ENCODE assay signal across 1 cellular context in the genomic region with DNA sequence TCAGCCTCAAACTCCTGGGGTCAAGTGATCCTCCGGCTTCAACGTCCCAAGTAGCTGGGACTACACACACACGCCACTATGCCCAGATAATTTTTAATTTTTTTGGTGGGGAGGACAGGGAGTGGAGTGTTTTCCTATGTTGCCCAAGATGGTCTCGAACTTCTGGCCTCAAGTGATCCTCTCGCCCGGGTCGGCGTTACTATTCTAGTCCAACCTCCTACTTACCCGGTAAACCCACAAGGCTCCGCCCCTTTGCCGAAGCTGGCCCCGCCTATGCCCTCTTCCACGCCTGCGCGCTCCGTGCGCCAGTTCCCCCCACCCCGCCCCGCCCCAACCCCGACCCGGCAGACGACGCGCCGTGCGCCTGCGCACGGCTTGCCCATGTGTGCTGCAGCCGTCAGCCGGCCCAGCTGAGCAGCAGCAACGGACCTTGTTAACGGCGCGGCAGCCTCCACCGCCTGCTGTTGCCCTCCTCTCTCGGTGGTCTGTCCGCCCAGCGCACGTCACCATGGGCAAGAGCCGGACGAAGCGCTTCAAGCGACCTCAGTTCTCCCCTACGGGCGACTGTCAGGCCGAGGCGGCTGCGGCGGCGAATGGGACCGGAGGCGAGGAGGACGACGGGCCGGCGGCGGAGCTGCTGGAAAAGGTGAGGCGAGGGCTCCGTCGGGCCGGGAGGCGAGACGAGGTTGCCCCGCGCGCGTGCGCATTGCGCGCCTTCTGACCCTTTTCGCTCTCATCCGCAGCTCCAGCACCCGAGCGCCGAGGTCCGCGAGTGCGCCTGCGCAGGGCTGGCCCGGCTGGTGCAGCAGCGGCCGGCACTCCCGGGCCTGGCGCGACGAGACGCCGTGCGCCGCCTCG.
TF ChIP-seq lines count a peak whose summit lies in the region.

TSS of gene HEATR3 (plus strand) at position 347 of the 858 bp plus-strand sequence. CDS start at position 509, 162 bp downstream.

TF ChIP-seq in HepG2, 621 proteins besides CTCF, POLR2A, EP300 and RAD21 (continued from another document and continues in another):
- TF ChIP-seq MYPOP (CRISPR knock-in tag; IDR thresholded peaks at IDR 0.05) (peak; percentile 7), ZNF496 (CRISPR knock-in tag; IDR thresholded peaks at IDR 0.05; ENCODE audit: insufficient replicate concordance) (no peak), ZNF567 (CRISPR knock-in tag; IDR thresholded peaks at IDR 0.05; ENCODE audit: borderline replicate concordance) (no peak; the same call in 1 of the 2 replicates), BHLHE40 (IDR thresholded peaks at IDR 0.05; ENCODE audit: low read length) (peak; percentile 22; the same call in 1 of the 2 replicates), HNF4G (IDR thresholded peaks at IDR 0.05; ENCODE audit: borderline replicate concordance, low read depth, low read length) (no peak), HNF4G (CRISPR knock-in tag; IDR thresholded peaks at IDR 0.05; ENCODE audit: borderline replicate concordance, low read depth) (peak; percentile 53; the same call in 1 of the 2 replicates), KLF13 (CRISPR knock-in tag; IDR thresholded peaks at IDR 0.05) (no peak), RARA (CRISPR knock-in tag; IDR thresholded peaks at IDR 0.05) (peak; percentile 37; the same call in 1 of the 2 replicates), ZNF251 (CRISPR knock-in tag; IDR thresholded peaks at IDR 0.05) (no peak), ZNF674 (CRISPR knock-in tag; IDR thresholded peaks at IDR 0.05; ENCODE audit: low read depth) (no peak), ZNF816 (CRISPR knock-in tag; IDR thresholded peaks at IDR 0.05; ENCODE audit: borderline replicate concordance) (no peak), ESRRA (CRISPR knock-in tag; IDR thresholded peaks at IDR 0.05; ENCODE audit: low read depth) (no peak), ZNF576 (CRISPR knock-in tag; IDR thresholded peaks at IDR 0.05) (peak; percentile 89; the same call in 1 of the 2 replicates), ELF3 (CRISPR knock-in tag; IDR thresholded peaks at IDR 0.05) (peak; percentile 67), TEAD3 (CRISPR knock-in tag; optimal IDR thresholded peaks at IDR 0.05; ENCODE audit: borderline replicate concordance) (peak; percentile 39), ZNF205 (CRISPR knock-in tag; IDR thresholded peaks at IDR 0.05) (peak; percentile 70; the same call in 1 of the 2 replicates), ZNF354B (CRISPR knock-in tag; IDR thresholded peaks at IDR 0.05) (no peak), NFATC3 (CRISPR knock-in tag; IDR thresholded peaks at IDR 0.05) (no peak), ZNF850 (CRISPR knock-in tag; conservative IDR thresholded peaks at IDR 0.05) (0 out of 2 replicates have a peak, but pooled peaks have one; percentile 7), KAT7 (CRISPR knock-in tag; IDR thresholded peaks at IDR 0.05; ENCODE audit: borderline replicate concordance) (peak; percentile 96; the same call in 1 of the 2 replicates), PITX1 (CRISPR knock-in tag; IDR thresholded peaks at IDR 0.05) (no peak), HOXA3 (CRISPR knock-in tag; IDR thresholded peaks at IDR 0.05) (peak; percentile 31), ATF1 (CRISPR knock-in tag; IDR thresholded peaks at IDR 0.05) (no peak), CBX1 (IDR thresholded peaks at IDR 0.05; ENCODE audit: low read depth) (no peak), ZNF280B (CRISPR knock-in tag; IDR thresholded peaks at IDR 0.05; ENCODE audit: borderline replicate concordance) (no peak), ZSCAN31 (CRISPR knock-in tag; IDR thresholded peaks at IDR 0.05; ENCODE audit: low read depth) (peak; percentile 65; the same call in 1 of the 2 replicates), YEATS2 (CRISPR knock-in tag; IDR thresholded peaks at IDR 0.05; ENCODE audit: borderline replicate concordance) (peak; percentile 76), NFE2L1 (CRISPR knock-in tag; IDR thresholded peaks at IDR 0.05; ENCODE audit: borderline replicate concordance) (no peak), ZBTB1 (CRISPR knock-in tag; IDR thresholded peaks at IDR 0.05; ENCODE audit: borderline replicate concordance) (no peak), ZNF260 (CRISPR knock-in tag; IDR thresholded peaks at IDR 0.05; ENCODE audit: borderline replicate concordance, low read depth) (no peak), ZNF644 (CRISPR knock-in tag; IDR thresholded peaks at IDR 0.05; ENCODE audit: low read depth) (peak; percentile 45; the same call in 1 of the 2 replicates), E2F5 (CRISPR knock-in tag; conservative IDR thresholded peaks at IDR 0.05) (no peak)
- TF ChIP-seq, protein P1, sequence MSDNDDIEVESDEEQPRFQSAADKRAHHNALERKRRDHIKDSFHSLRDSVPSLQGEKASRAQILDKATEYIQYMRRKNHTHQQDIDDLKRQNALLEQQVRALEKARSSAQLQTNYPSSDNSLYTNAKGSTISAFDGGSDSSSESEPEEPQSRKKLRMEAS (IDR thresholded peaks at IDR 0.05) = peak; percentile 66
- TF ChIP-seq, protein P2, sequence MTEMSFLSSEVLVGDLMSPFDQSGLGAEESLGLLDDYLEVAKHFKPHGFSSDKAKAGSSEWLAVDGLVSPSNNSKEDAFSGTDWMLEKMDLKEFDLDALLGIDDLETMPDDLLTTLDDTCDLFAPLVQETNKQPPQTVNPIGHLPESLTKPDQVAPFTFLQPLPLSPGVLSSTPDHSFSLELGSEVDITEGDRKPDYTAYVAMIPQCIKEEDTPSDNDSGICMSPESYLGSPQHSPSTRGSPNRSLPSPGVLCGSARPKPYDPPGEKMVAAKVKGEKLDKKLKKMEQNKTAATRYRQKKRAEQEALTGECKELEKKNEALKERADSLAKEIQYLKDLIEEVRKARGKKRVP (CRISPR knock-in tag; IDR thresholded peaks at IDR 0.05) = peak in 1 of 2 experiments; percentile 40; a peak in 1 of 4 replicates
- TF ChIP-seq, protein P3, sequence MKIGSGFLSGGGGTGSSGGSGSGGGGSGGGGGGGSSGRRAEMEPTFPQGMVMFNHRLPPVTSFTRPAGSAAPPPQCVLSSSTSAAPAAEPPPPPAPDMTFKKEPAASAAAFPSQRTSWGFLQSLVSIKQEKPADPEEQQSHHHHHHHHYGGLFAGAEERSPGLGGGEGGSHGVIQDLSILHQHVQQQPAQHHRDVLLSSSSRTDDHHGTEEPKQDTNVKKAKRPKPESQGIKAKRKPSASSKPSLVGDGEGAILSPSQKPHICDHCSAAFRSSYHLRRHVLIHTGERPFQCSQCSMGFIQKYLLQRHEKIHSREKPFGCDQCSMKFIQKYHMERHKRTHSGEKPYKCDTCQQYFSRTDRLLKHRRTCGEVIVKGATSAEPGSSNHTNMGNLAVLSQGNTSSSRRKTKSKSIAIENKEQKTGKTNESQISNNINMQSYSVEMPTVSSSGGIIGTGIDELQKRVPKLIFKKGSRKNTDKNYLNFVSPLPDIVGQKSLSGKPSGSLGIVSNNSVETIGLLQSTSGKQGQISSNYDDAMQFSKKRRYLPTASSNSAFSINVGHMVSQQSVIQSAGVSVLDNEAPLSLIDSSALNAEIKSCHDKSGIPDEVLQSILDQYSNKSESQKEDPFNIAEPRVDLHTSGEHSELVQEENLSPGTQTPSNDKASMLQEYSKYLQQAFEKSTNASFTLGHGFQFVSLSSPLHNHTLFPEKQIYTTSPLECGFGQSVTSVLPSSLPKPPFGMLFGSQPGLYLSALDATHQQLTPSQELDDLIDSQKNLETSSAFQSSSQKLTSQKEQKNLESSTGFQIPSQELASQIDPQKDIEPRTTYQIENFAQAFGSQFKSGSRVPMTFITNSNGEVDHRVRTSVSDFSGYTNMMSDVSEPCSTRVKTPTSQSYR (CRISPR knock-in tag; IDR thresholded peaks at IDR 0.05; ENCODE audit: borderline replicate concordance) = no peak
- TF ChIP-seq, protein P4, sequence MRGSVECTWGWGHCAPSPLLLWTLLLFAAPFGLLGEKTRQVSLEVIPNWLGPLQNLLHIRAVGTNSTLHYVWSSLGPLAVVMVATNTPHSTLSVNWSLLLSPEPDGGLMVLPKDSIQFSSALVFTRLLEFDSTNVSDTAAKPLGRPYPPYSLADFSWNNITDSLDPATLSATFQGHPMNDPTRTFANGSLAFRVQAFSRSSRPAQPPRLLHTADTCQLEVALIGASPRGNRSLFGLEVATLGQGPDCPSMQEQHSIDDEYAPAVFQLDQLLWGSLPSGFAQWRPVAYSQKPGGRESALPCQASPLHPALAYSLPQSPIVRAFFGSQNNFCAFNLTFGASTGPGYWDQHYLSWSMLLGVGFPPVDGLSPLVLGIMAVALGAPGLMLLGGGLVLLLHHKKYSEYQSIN (CRISPR knock-in tag; IDR thresholded peaks at IDR 0.05; ENCODE audit: borderline replicate concordance) = no peak
- TF ChIP-seq, protein P5, sequence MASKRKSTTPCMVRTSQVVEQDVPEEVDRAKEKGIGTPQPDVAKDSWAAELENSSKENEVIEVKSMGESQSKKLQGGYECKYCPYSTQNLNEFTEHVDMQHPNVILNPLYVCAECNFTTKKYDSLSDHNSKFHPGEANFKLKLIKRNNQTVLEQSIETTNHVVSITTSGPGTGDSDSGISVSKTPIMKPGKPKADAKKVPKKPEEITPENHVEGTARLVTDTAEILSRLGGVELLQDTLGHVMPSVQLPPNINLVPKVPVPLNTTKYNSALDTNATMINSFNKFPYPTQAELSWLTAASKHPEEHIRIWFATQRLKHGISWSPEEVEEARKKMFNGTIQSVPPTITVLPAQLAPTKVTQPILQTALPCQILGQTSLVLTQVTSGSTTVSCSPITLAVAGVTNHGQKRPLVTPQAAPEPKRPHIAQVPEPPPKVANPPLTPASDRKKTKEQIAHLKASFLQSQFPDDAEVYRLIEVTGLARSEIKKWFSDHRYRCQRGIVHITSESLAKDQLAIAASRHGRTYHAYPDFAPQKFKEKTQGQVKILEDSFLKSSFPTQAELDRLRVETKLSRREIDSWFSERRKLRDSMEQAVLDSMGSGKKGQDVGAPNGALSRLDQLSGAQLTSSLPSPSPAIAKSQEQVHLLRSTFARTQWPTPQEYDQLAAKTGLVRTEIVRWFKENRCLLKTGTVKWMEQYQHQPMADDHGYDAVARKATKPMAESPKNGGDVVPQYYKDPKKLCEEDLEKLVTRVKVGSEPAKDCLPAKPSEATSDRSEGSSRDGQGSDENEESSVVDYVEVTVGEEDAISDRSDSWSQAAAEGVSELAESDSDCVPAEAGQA (IDR thresholded peaks at IDR 0.05; ENCODE audit: low read depth) = no peak
- TF ChIP-seq, protein P5 (CRISPR knock-in tag; IDR thresholded peaks at IDR 0.05; ENCODE audit: borderline replicate concordance) = 0 out of 2 replicates have a peak, but pooled peaks have one; percentile 41
- TF ChIP-seq, protein P6, sequence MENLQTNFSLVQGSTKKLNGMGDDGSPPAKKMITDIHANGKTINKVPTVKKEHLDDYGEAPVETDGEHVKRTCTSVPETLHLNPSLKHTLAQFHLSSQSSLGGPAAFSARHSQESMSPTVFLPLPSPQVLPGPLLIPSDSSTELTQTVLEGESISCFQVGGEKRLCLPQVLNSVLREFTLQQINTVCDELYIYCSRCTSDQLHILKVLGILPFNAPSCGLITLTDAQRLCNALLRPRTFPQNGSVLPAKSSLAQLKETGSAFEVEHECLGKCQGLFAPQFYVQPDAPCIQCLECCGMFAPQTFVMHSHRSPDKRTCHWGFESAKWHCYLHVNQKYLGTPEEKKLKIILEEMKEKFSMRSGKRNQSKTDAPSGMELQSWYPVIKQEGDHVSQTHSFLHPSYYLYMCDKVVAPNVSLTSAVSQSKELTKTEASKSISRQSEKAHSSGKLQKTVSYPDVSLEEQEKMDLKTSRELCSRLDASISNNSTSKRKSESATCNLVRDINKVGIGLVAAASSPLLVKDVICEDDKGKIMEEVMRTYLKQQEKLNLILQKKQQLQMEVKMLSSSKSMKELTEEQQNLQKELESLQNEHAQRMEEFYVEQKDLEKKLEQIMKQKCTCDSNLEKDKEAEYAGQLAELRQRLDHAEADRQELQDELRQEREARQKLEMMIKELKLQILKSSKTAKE (CRISPR knock-in tag; IDR thresholded peaks at IDR 0.05; ENCODE audit: borderline replicate concordance) = no peak
- TF ChIP-seq, protein P7, sequence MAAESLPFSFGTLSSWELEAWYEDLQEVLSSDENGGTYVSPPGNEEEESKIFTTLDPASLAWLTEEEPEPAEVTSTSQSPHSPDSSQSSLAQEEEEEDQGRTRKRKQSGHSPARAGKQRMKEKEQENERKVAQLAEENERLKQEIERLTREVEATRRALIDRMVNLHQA (CRISPR knock-in tag; IDR thresholded peaks at IDR 0.05) = no peak
